ENCODE assay signal across 26 cellular contexts in the genomic region with DNA sequence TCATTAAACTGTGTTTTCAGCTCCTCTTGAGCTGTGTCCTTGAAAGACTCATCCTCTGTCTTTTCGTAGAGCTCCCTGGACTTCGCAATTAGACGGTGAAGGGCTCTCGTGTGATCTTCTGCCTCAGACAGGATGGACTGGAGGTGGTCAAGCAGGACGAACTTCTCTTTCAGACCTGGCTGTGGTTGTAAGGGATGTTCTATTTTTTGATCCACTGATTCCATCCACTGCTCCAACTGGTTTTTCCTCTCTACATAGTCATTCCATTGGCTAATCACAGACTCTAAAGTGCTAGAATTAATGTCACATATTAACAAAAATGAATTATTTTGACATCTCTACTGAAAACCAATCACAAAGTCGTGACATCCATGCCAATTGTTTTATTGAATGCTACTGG.
"Had no signal": no experiment of that assay in that cellular context is flagged by ENCODE, and none has a peak within 500 bp of the region (broad histone marks: within the 10 kb centered on the region; RNA-seq: fewer than 3 reads in every experiment).

No MANE protein-coding gene starts in this region.

- ATAC-seq: activated CD4-positive, alpha-beta T cell treated with anti-CD3 and anti-CD28 coated beads for 36 hours; activated CD8-positive, alpha-beta memory T cell treated with anti-CD3 and anti-CD28 coated beads, Interleukin-2, amount 10 ng/mL, durations not matched to agents 7 days and 5 days; activated CD8-positive, alpha-beta T cell treated with anti-CD3 and anti-CD28 coated beads, Interleukin-2, amount 10 ng/mL, durations not matched to agents 7 days and 5 days; activated naive CD4-positive, alpha-beta T cell treated with anti-CD3 and anti-CD28 coated beads, Interleukin-2, amount 50 U/mL, for 72 hours; gastroesophageal sphincter; heart right ventricle had no signal

- DNase-seq: activated CD4-positive, alpha-beta memory T cell treated with anti-CD3 and anti-CD28 coated beads for 36 hours; activated CD4-positive, alpha-beta T cell treated with anti-CD3 and anti-CD28 coated beads for 36 hours; activated CD4-positive, alpha-beta T cell treated with anti-CD3 and anti-CD28 coated beads, Interleukin-2, amount 10 ng/mL, durations not matched to agents 24 days and 14 days; activated CD4-positive, CD25-positive, alpha-beta regulatory T cell; activated CD4-positive, CD25-positive, alpha-beta regulatory T cell treated with anti-CD3 and anti-CD28 coated beads, Interleukin-2, amount 50 U/mL, for 72 hours; activated CD8-positive, alpha-beta memory T cell treated with anti-CD3 and anti-CD28 coated beads, Interleukin-2, amount 10 ng/mL, durations not matched to agents 7 days and 5 days; activated CD8-positive, alpha-beta memory T cell treated with anti-CD3 and anti-CD28 coated beads, Interleukin-2, amount 50 U/mL, for 4 hours; activated CD8-positive, alpha-beta T cell treated with anti-CD3 and anti-CD28 coated beads, Interleukin-2, amount 10 ng/mL, durations not matched to agents 7 days and 5 days; activated effector memory CD4-positive, alpha-beta T cell treated with anti-CD3 and anti-CD28 coated beads, Interleukin-2, amount 50 U/mL, for 16 hours; activated naive CD4-positive, alpha-beta T cell; activated naive CD4-positive, alpha-beta T cell treated with anti-CD3 and anti-CD28 coated beads, Interleukin-2, amount 10 ng/mL, durations not matched to agents 7 days and 5 days; activated naive CD8-positive, alpha-beta T cell treated with anti-CD3 and anti-CD28 coated beads, Interleukin-2, amount 10 ng/mL, durations not matched to agents 7 days and 5 days; activated T-cell treated with anti-CD3 and anti-CD28 coated beads, Interleukin-2, amount 50 U/mL, for 1 hour; activated T-cell treated with anti-CD3 and anti-CD28 coated beads, Interleukin-2, amount 50 U/mL, for 48 hours; brain microvascular endothelial cell; dorsolateral prefrontal cortex; effector memory CD4-positive, alpha-beta T cell; endodermal cell; erythroblast; esophagus squamous epithelium; foreskin melanocyte; heart right ventricle; T-helper 2 cell had no signal

- H3K4me3 ChIP-seq: coronary artery, dorsolateral prefrontal cortex, esophagus squamous epithelium, gastroesophageal sphincter, heart right ventricle had no signal

- H3K27me3 ChIP-seq: brain microvascular endothelial cell, dorsolateral prefrontal cortex, esophagus squamous epithelium, gastroesophageal sphincter, heart right ventricle had no signal

- H3K36me3 ChIP-seq: brain microvascular endothelial cell, esophagus squamous epithelium had no signal

- H3K27ac ChIP-seq: brain microvascular endothelial cell, dorsolateral prefrontal cortex, esophagus squamous epithelium, heart right ventricle had no signal

- H3K9me3 ChIP-seq: esophagus squamous epithelium, gastroesophageal sphincter, heart right ventricle had no signal

- H3K4me1 ChIP-seq: esophagus squamous epithelium had no signal
